Comparison of ENCODE assay signal across 8 cellular contexts in the genomic region with DNA sequence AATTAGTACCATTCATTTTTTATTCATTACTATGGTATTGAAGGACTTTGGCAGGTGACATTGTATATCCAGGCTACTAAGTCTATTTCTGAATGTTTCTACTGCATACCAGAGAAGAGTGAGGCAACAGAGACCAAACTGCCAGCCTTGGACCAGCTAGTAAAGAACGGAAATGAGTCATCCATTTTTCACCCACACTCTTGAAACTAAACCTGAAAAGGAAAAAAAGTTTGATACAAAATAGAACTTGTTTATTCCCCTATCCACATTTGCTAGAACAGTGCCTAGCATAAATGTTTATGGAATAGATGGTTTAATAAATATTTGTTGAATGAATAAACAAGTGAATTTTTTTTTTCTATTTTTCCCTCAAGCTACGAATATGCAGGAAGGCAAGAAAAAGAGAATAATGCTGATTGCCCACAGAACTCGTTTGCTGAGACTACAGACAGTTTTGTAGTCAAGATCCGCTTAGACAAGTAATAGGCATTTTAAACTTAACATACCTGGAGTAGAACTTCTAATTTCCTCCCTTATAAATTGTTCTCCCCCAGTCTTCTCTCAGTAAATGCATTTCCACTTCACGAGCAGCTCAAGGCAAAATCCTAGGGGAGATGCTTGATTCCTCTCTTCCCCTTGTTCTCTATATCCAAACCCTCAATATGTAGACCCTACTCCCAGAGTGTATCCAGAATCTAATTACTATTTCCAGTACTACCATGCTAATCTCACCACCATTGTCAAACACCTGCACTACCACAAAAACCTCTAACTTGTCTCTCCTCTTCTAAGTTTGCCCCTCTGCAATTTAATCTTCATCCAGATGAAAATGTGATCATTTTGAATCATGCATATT.
DNase-seq lines count a peak whose midpoint lies in the region; ATAC-seq and TF ChIP-seq lines count a peak whose summit lies in the region.

No MANE protein-coding gene starts in this region.

- H3K27ac ChIP-seq in KOPT-K1 (ENCODE audit: low read depth, low read length, poor library complexity, severe bottlenecking): peak overlapping the region; percentile 15
- peak overlapping the region; percentile 98 for H3K27ac ChIP-seq in smooth muscle cell (ENCODE audit: low read depth)
- H3K27ac ChIP-seq in H9 (ENCODE audit: insufficient read length, low read depth, low read length): no peak overlapping the region

- H3K79me2 ChIP-seq in smooth muscle cell (ENCODE audit: low read depth) (no peaks in the 10 kb centered on the region), H9 (ENCODE audit: insufficient read depth, low read length) (no peaks in the 10 kb centered on the region)

- H3K9ac ChIP-seq in smooth muscle cell (ENCODE audit: low read depth) (peak overlapping the region; percentile 88), H9 (ENCODE audit: extremely low read depth, insufficient read length, low read length) (no peak overlapping the region)

- 37% methylated on average over 5 of the region's 5 CpGs for WGBS in smooth muscle cell (ENCODE audit: low lambda C conversion rate)
- no CpG with 5 or more reads among the region's 5 CpGs for WGBS in H9 (ENCODE audit: extremely low coverage, insufficient read length, low lambda C conversion rate)

- H3K9me3 ChIP-seq in KOPT-K1 (ENCODE audit: insufficient read depth, low read length, poor library complexity, severe bottlenecking) (no peaks in the 10 kb centered on the region), smooth muscle cell (replicated peaks; ENCODE audit: low read depth) (no peaks in the 10 kb centered on the region), H9 (ENCODE audit: control insufficient read depth, low read depth, low read length) (no peaks in the 10 kb centered on the region)

- peak overlapping the region; percentile 71 for H3K4me2 ChIP-seq in smooth muscle cell
- H3K4me2 ChIP-seq in H9 (ENCODE audit: insufficient read depth, insufficient read length, low read length): no peak overlapping the region

- H3K4ac ChIP-seq in H9 (ENCODE audit: low read depth, low read length): no peak overlapping the region

- no peak overlapping the region for H3K27ac Mint-ChIP-seq in H9

- H2BK15ac ChIP-seq in H9 (ENCODE audit: low read depth, low read length): no peak overlapping the region

- H3F3A ChIP-seq in smooth muscle cell (ENCODE audit: low read depth): peaks cover 8% of the 10 kb centered on the region

- H3K27me3 Mint-ChIP-seq in H9 (ENCODE audit: low read depth): no peaks in the 10 kb centered on the region

- no peaks in the 10 kb centered on the region for H4K20me1 ChIP-seq in smooth muscle cell (ENCODE audit: low read depth)
- H4K20me1 ChIP-seq in H9 (ENCODE audit: control insufficient read depth, insufficient read depth, insufficient read length): no peaks in the 10 kb centered on the region

- no peaks in the 10 kb centered on the region for H3K4me1 Mint-ChIP-seq in H9

- H2AK5ac ChIP-seq in H9 (ENCODE audit: insufficient read length, low read length): no peak overlapping the region

- H4K8ac ChIP-seq in H9 (replicated peaks; ENCODE audit: insufficient read length, low read depth, low read length): no peak overlapping the region

- no peak overlapping the region for H2BK120ac ChIP-seq in H9 (ENCODE audit: low read depth, low read length, poor library complexity, severe bottlenecking)

- H2BK5ac ChIP-seq in H9 (ENCODE audit: insufficient read length, low read length): no peak overlapping the region

- H2BK20ac ChIP-seq in H9 (ENCODE audit: low read depth, low read length, poor library complexity, severe bottlenecking): no peak overlapping the region

- H3K4me3 ChIP-seq in GM08714 (ENCODE audit: low read length) (0 out of 2 replicates have a peak overlapping the region, but pooled peaks have one; percentile 8), fibroblast of mammary gland (ENCODE audit: control insufficient read depth, low read depth, low read length) (no peak overlapping the region), smooth muscle cell (no peak overlapping the region)

- H2BK12ac ChIP-seq in H9 (ENCODE audit: insufficient read length, low read depth, low read length): no peak overlapping the region

- H3K23ac ChIP-seq in H9 (ENCODE audit: insufficient read length, low read depth, low read length): no peak overlapping the region

- H3K27me3 ChIP-seq in smooth muscle cell (ENCODE audit: low read depth) (no peaks in the 10 kb centered on the region), H9 (ENCODE audit: insufficient read depth, low read length) (no peaks in the 10 kb centered on the region)

- TF ChIP-seq CTCF in fibroblast of mammary gland (conservative IDR thresholded peaks at IDR 0.05; ENCODE audit: control insufficient read depth, insufficient read depth, low read depth, low read length): no peak
- TF ChIP-seq CTCF in smooth muscle cell (IDR thresholded peaks at IDR 0.05; ENCODE audit: borderline replicate concordance, insufficient read depth, poor library complexity, severe bottlenecking): no peak
- no peak for TF ChIP-seq CTCF in H9 (conservative IDR thresholded peaks at IDR 0.05)

- H3K4me1 ChIP-seq in smooth muscle cell (ENCODE audit: low read depth) (peaks cover 13% of the 10 kb centered on the region), H9 (ENCODE audit: insufficient read depth, low read length) (no peaks in the 10 kb centered on the region; the same call in 1 of the 2 replicates)

- ATAC-seq in GM21825 (IDR thresholded peaks at IDR 0.05; ENCODE audit: unreplicated experiment): peak; percentile 80

- H4K91ac ChIP-seq in H9 (ENCODE audit: insufficient read length, low read depth, low read length): no peak overlapping the region

- H3K4me3 Mint-ChIP-seq in H9: no peak overlapping the region

- H3K14ac ChIP-seq in H9 (ENCODE audit: insufficient read depth, low read length): no peak overlapping the region

- no peaks in the 10 kb centered on the region for H3K23me2 ChIP-seq in H9 (ENCODE audit: insufficient read length, low read depth, low read length, poor library complexity, severe bottlenecking)

- H2AFZ ChIP-seq in smooth muscle cell (ENCODE audit: low read depth) (no peak overlapping the region), H9 (ENCODE audit: low read length) (no peak overlapping the region)

- no peaks in the 10 kb centered on the region for H3K36me3 Mint-ChIP-seq in H9 (ENCODE audit: insufficient read depth in 1 of 3, low read depth in 3 of 3)

- H3K56ac ChIP-seq in H9 (ENCODE audit: insufficient read length, low read depth, low read length): no peak overlapping the region

- no peaks in the 10 kb centered on the region for H3K79me1 ChIP-seq in H9 (ENCODE audit: insufficient read depth, low read depth, low read length, poor library complexity, severe bottlenecking)

- H3K36me3 ChIP-seq in KOPT-K1 (ENCODE audit: insufficient read depth, low read length) (no peaks in the 10 kb centered on the region), smooth muscle cell (ENCODE audit: low read depth) (no peaks in the 10 kb centered on the region)

- H3T11ph ChIP-seq in H9 (ENCODE audit: low read length): no peak overlapping the region

- H3K18ac ChIP-seq in H9 (ENCODE audit: insufficient read length, low read depth, low read length): no peak overlapping the region

- H3K9me3 Mint-ChIP-seq in H9: no peaks in the 10 kb centered on the region

- no peak overlapping the region for H4K5ac ChIP-seq in H9 (ENCODE audit: insufficient read length, low read depth, low read length)

- DNase-seq in activated CD4-positive, alpha-beta T cell treated with anti-CD3 and anti-CD28 coated beads, Interleukin-2, amount 50 U/mL, for 1 hour: peak; percentile 17
- DNase-seq in fibroblast of mammary gland (ENCODE audit: low read depth) (peak; percentile 87), smooth muscle cell (lab: John Stamatoyannopoulos, UW; ENCODE audit: unreplicated experiment) (no peak), H9 (no peak), HuH-7 (ENCODE audit: low spot score) (no peak)

Comparison
In these comparisons a context has a peak if more than half of its experiments do, and no peak if none do; other contexts are left out.
1. DNase-seq: peak in activated CD4-positive, alpha-beta T cell treated with anti-CD3 and anti-CD28 coated beads, Interleukin-2, amount 50 U/mL, for 1 hour (single experiment) and fibroblast of mammary gland (single experiment); none in smooth muscle cell (single experiment), H9 (single experiment) and HuH-7 (single experiment).